In genomic region chr18:3405713-3406112, GRCh38 we compare ENCODE assay signal across 32 cellular contexts. TPM values are rescaled to one million over a fixed set of nuclear protein-coding genes. Genes with fewer than 3 reads are reported as not detected.
DNase-seq lines count a peak whose midpoint lies in the region; ATAC-seq and TF ChIP-seq lines count a peak whose summit lies in the region.
"Had no signal": no experiment of that assay in that cellular context is flagged by ENCODE, and none has a peak within 500 bp of the region (broad histone marks: within the 10 kb centered on the region; RNA-seq: fewer than 3 reads in every experiment).

No MANE protein-coding gene starts in this region.

- H3K4me2 ChIP-seq in BLaER1 (peak overlapping the region; percentile 6), neuronal stem cell (ENCODE audit: insufficient read depth, low read length, poor library complexity, severe bottlenecking) (no peak overlapping the region)
- H3K4me2 ChIP-seq: smooth muscle cell had no signal

- no peak overlapping the region for H4K91ac ChIP-seq in neuronal stem cell (ENCODE audit: low read depth, low read length, poor library complexity)

- H3K36me3 Mint-ChIP-seq in activated B cell treated with CpG ODN at 0.5 μM for 24 hours (ENCODE audit: low read depth), result no peaks in the 10 kb centered on the region

- no peak overlapping the region for H2BK5ac ChIP-seq in neuronal stem cell (ENCODE audit: low read length)

- no peak overlapping the region for H3K18ac ChIP-seq in neuronal stem cell (ENCODE audit: low read length)

- no peaks in the 10 kb centered on the region for H4K20me1 ChIP-seq in BLaER1

- peaks cover 5% of the 10 kb centered on the region for H3K9me3 Mint-ChIP-seq in activated B cell treated with CpG ODN at 0.5 μM for 24 hours
- H3K9me3 Mint-ChIP-seq: activated CD4-positive, alpha-beta memory T cell treated with anti-CD3 and anti-CD28 coated beads, Interleukin-2, amount 10 ng/mL, durations not matched to agents 7 days and 5 days; activated T-helper 2 cell treated with anti-CD3 and anti-CD28 coated beads, Interferon-gamma antibody, Interleukin-2, Interleukin-4, amounts not matched to agents 10 μg/mL and 5 μg/mL and 100 μg/mL, durations not matched to agents 14 hours and 24 hours and 36 hours had no signal

- H3K27me3 ChIP-seq in BLaER1, result no peaks in the 10 kb centered on the region
- H3K27me3 ChIP-seq in neuronal stem cell (ENCODE audit: control insufficient read depth in 3 of 3, insufficient read depth in 3 of 3, low read depth in 1 of 3, low read length in 3 of 3), result no peaks in the 10 kb centered on the region
- H3K27me3 ChIP-seq: pancreas had no signal

- H3K27me3 Mint-ChIP-seq in activated B cell treated with CpG ODN at 0.5 μM for 24 hours, result no peaks in the 10 kb centered on the region
- H3K27me3 Mint-ChIP-seq: activated CD4-positive, alpha-beta memory T cell treated with anti-CD3 and anti-CD28 coated beads, Interleukin-2, amount 10 ng/mL, durations not matched to agents 7 days and 5 days had no signal

- no peak overlapping the region for H3K4me3 Mint-ChIP-seq in activated B cell treated with CpG ODN at 0.5 μM for 24 hours
- H3K4me3 Mint-ChIP-seq: activated CD4-positive, alpha-beta memory T cell treated with anti-CD3 and anti-CD28 coated beads, Interleukin-2, amount 10 ng/mL, durations not matched to agents 7 days and 5 days; nephron progenitor cell had no signal

- H3K4ac ChIP-seq in neuronal stem cell (ENCODE audit: low read length), result no peak overlapping the region

- POLR2A ChIA-PET in activated B cell treated with CpG ODN at 0.5 μM for 24 hours (lab: Charles Lee), result interaction anchor here (0.8 to 1.7 kb wide), 6 partner anchors 9 to 190 kb away, joined by 3 to 5 read pairs (median 4); no protein-coding TSS in a partner anchor

- peaks cover 26% of the 10 kb centered on the region for H3K4me1 ChIP-seq in BLaER1
- peaks cover 0 to 6% of the 10 kb centered on the region in 2 donors for H3K4me1 ChIP-seq in neuronal stem cell (ENCODE audit: control insufficient read depth in 2 of 2, insufficient read depth in 1 of 2, low read depth in 1 of 2, low read length in 2 of 2)
- H3K4me1 ChIP-seq: pancreas had no signal

- DNase-seq in KG1 (lab: John Stamatoyannopoulos, UW), result peak; percentile 5
- peak; percentile 51 for DNase-seq in OCI-M1 (lab: John Stamatoyannopoulos, UW)
- no peak for DNase-seq in activated B cell treated with CpG ODN at 0.5 μM for 24 hours
- no peak for DNase-seq in putamen (ENCODE audit: low spot score)
- DNase-seq in NCI-H2081 (lab: John Stamatoyannopoulos, UW), result no peak
- DNase-seq in neuronal stem cell (ENCODE audit: low spot score), result no peak
- DNase-seq: activated CD4-positive, alpha-beta memory T cell treated with anti-CD3 and anti-CD28 coated beads, Interleukin-2, amount 10 ng/mL, durations not matched to agents 7 days and 5 days; activated CD4-positive, CD25-positive, alpha-beta regulatory T cell treated with anti-CD3 and anti-CD28 coated beads, Interleukin-2, amount 50 U/mL, for 72 hours; Caco-2; caudate nucleus; cortex of kidney; foreskin fibroblast; HCEC 1CT; head of caudate nucleus; kidney; mucosa of descending colon; NCI-H1105; NCI-H1930; NCI-H2227 treated with DMSO at 0.1 percent for 48 hours; NCI-H748 treated with DMSO at 0.1 percent for 48 hours; nephron progenitor cell; pancreas; SW 1271; T1000; trophoblast cell had no signal

- no peak overlapping the region for H3K14ac ChIP-seq in neuronal stem cell (ENCODE audit: low read length)

- H3K9me3 ChIP-seq in BLaER1 (no peaks in the 10 kb centered on the region), neuronal stem cell (replicated peaks in 1 of 2; ENCODE audit: control insufficient read depth in 2 of 2, insufficient read depth in 1 of 2, low read depth in 1 of 2, low read length in 2 of 2) (peaks cover 0 to 2% of the 10 kb centered on the region in 2 donors)
- H3K9me3 ChIP-seq: mucosa of descending colon, pancreas had no signal

- H3K4me1 Mint-ChIP-seq in activated B cell treated with CpG ODN at 0.5 μM for 24 hours, result peaks cover 44% of the 10 kb centered on the region

- H2BK12ac ChIP-seq in neuronal stem cell (ENCODE audit: low read length), result no peak overlapping the region

- H3K36me3 ChIP-seq in BLaER1 (no peaks in the 10 kb centered on the region), neuronal stem cell (replicated peaks in 1 of 2; ENCODE audit: control insufficient read depth in 2 of 2, insufficient read depth in 2 of 2, low read length in 2 of 2) (no peaks in the 10 kb centered on the region)
- H3K36me3 ChIP-seq: pancreas had no signal

- no peak for ATAC-seq in activated B cell treated with CpG ODN at 0.5 μM for 24 hours (ENCODE audit: low read depth)
- ATAC-seq in HG02852 (IDR thresholded peaks at IDR 0.05; ENCODE audit: unreplicated experiment), result no peak
- ATAC-seq: activated naive CD4-positive, alpha-beta T cell treated with anti-CD3 and anti-CD28 coated beads, Interleukin-2, amount 50 U/mL, for 72 hours; esophagus mucosa; mucosa of descending colon; pancreas; Right ventricle myocardium inferior had no signal

- H2BK120ac ChIP-seq in neuronal stem cell (ENCODE audit: low read depth, low read length), result no peak overlapping the region

- H4K8ac ChIP-seq in neuronal stem cell (ENCODE audit: low read depth, low read length), result no peak overlapping the region

- H2AK5ac ChIP-seq in neuronal stem cell (ENCODE audit: low read depth, low read length), result no peak overlapping the region

- no peak overlapping the region for H2BK15ac ChIP-seq in neuronal stem cell (ENCODE audit: low read length)

- H3K4me3 ChIP-seq in BLaER1 (no peak overlapping the region), neuronal stem cell (ENCODE audit: low read length in 2 of 2) (no peak overlapping the region)
- H3K4me3 ChIP-seq: mucosa of descending colon, pancreas, smooth muscle cell had no signal

- H3K27ac Mint-ChIP-seq in activated B cell treated with CpG ODN at 0.5 μM for 24 hours, result peak overlapping the region; percentile 73
- H3K27ac Mint-ChIP-seq: activated CD4-positive, alpha-beta memory T cell treated with anti-CD3 and anti-CD28 coated beads, Interleukin-2, amount 10 ng/mL, durations not matched to agents 7 days and 5 days; activated naive CD4-positive, alpha-beta T cell treated with anti-CD3 and anti-CD28 coated beads, Interleukin-2, amount 50 U/mL, for 72 hours; activated T-helper 2 cell treated with anti-CD3 and anti-CD28 coated beads, Interferon-gamma antibody, Interleukin-2, Interleukin-4, amounts not matched to agents 10 μg/mL and 5 μg/mL and 100 μg/mL, durations not matched to agents 14 hours and 24 hours and 36 hours; nephron progenitor cell had no signal

- WGBS in neuronal stem cell (ENCODE audit: extremely low coverage in 2 of 2, insufficient read length in 2 of 2, insufficient replicate concordance in 1 of 2), 2 donors, result no CpG with 5 or more reads among the region's 3 CpGs

- no peak overlapping the region for H3K27ac ChIP-seq in BLaER1
- no peak overlapping the region for H3K27ac ChIP-seq in neuronal stem cell (replicated peaks; ENCODE audit: low read length)
- H3K27ac ChIP-seq: pancreas had no signal

- no peak overlapping the region for H3K23ac ChIP-seq in neuronal stem cell (ENCODE audit: low read depth, low read length, poor library complexity)

- H3K79me1 ChIP-seq in neuronal stem cell (ENCODE audit: low read depth, low read length), result no peaks in the 10 kb centered on the region

- TF ChIP-seq CTCF in activated B cell treated with CpG ODN at 0.5 μM for 24 hours (IDR thresholded peaks at IDR 0.05), result no peak

- intact Hi-C loops in activated B cell treated with CpG ODN at 0.5 μM for 24 hours (cut with micrococcal nuclease), result no loop called here

- CTCF ChIA-PET in activated B cell treated with CpG ODN at 0.5 μM for 24 hours (lab: Charles Lee), result no interaction called here

- no peak overlapping the region for H2AFZ ChIP-seq in neuronal stem cell (ENCODE audit: low read length)

- no peak overlapping the region for H3K9ac ChIP-seq in BLaER1
- no peak overlapping the region for H3K9ac ChIP-seq in neuronal stem cell (ENCODE audit: low read depth, low read length, poor library complexity)

RNA-seq across cellular contexts. Expression of gene TGIF1, which starts 44.3 kb away (rescaled TPM):
- 76.3 and 90.3 TPM in 2 replicates for total RNA-seq in activated B cell treated with CpG ODN at 0.5 μM for 24 hours
- polyA plus RNA-seq in neuronal stem cell (2013, experiment 1 of 2), result 85.8 TPM
- 86.4 TPM for polyA plus RNA-seq in neuronal stem cell (2013, experiment 2 of 2)

Comparison
In these comparisons a context has a peak if more than half of its experiments do, and no peak if none do; other contexts are left out.
1. DNase-seq: peak in KG1 (single experiment) and OCI-M1 (single experiment); none in activated B cell treated with CpG ODN at 0.5 μM for 24 hours (single experiment), putamen (single experiment), NCI-H2081 (0 of 2) and neuronal stem cell (single experiment).